23 cellular contexts compared by ENCODE assay signal in genomic region chr20:51647674-51648570, GRCh38.
"Had no signal": no experiment of that assay in that cellular context is flagged by ENCODE, and none has a peak within 500 bp of the region (broad histone marks: within the 10 kb centered on the region; RNA-seq: fewer than 3 reads in every experiment).

No MANE protein-coding gene starts in this region.

- DNase-seq: activated CD4-positive, alpha-beta memory T cell treated with anti-CD3 and anti-CD28 coated beads, Interleukin-2, amount 10 ng/mL, durations not matched to agents 7 days and 5 days; activated CD4-positive, alpha-beta T cell treated with anti-CD3 and anti-CD28 coated beads for 36 hours; activated CD4-positive, alpha-beta T cell treated with anti-CD3 and anti-CD28 coated beads, Interleukin-2, amount 50 U/mL, for 1 hour; activated CD8-positive, alpha-beta memory T cell treated with anti-CD3 and anti-CD28 coated beads, Interleukin-2, amount 50 U/mL, for 4 hours; activated gamma-delta T cell treated with Interleukin-2 at 50 U/mL for 16 hours; activated naive CD4-positive, alpha-beta T cell treated with anti-CD3 and anti-CD28 coated beads, Interleukin-2, amount 50 U/mL, for 16 hours; activated T-cell treated with anti-CD3 and anti-CD28 coated beads, Interleukin-2, amount 50 U/mL, for 72 hours; aorta; caudate nucleus; KG1; NCI-H1092; NCI-H1417; NCI-H1930; NCI-H2171 treated with DMSO at 0.1 percent for 48 hours; NCI-H226; NCI-H526 treated with DMSO at 0.1 percent for 48 hours; NCI-H82; SIG-M5; T-helper 1 cell had no signal

- H3K9me3 ChIP-seq: breast epithelium had no signal

- H3K9me3 Mint-ChIP-seq: activated CD4-positive, alpha-beta memory T cell treated with anti-CD3 and anti-CD28 coated beads, Interleukin-2, amount 10 ng/mL, durations not matched to agents 7 days and 5 days; activated T-cell treated with anti-CD3 and anti-CD28 coated beads, Interleukin-2, amount 50 U/mL, for 72 hours; activated T-helper 2 cell treated with anti-CD3 and anti-CD28 coated beads, Interferon-gamma antibody, Interleukin-2, Interleukin-4, amounts not matched to agents 10 μg/mL and 5 μg/mL and 100 μg/mL, durations not matched to agents 14 hours and 24 hours and 36 hours had no signal

- H3K4me3 Mint-ChIP-seq: activated CD4-positive, alpha-beta memory T cell treated with anti-CD3 and anti-CD28 coated beads, Interleukin-2, amount 10 ng/mL, durations not matched to agents 7 days and 5 days; activated CD4-positive, alpha-beta T cell treated with anti-CD3 and anti-CD28 coated beads for 36 hours; activated T-cell treated with anti-CD3 and anti-CD28 coated beads, Interleukin-2, amount 50 U/mL, for 72 hours had no signal

- ATAC-seq: activated CD4-positive, alpha-beta T cell treated with anti-CD3 and anti-CD28 coated beads for 36 hours; activated T-cell treated with anti-CD3 and anti-CD28 coated beads, Interleukin-2, amount 50 U/mL, for 72 hours had no signal

- H3K4me1 ChIP-seq: breast epithelium had no signal

- H3K27ac ChIP-seq: breast epithelium, SK-N-MC, VCaP had no signal

- H3K27me3 Mint-ChIP-seq: activated CD4-positive, alpha-beta T cell treated with anti-CD3 and anti-CD28 coated beads for 36 hours had no signal

- H3K4me1 Mint-ChIP-seq: activated CD4-positive, alpha-beta memory T cell treated with anti-CD3 and anti-CD28 coated beads, Interleukin-2, amount 10 ng/mL, durations not matched to agents 7 days and 5 days; activated CD4-positive, alpha-beta T cell treated with anti-CD3 and anti-CD28 coated beads for 36 hours had no signal

- H3K4me3 ChIP-seq: breast epithelium, SK-N-MC had no signal

- H3K27me3 ChIP-seq: breast epithelium had no signal

- H3K27ac Mint-ChIP-seq: activated CD4-positive, alpha-beta memory T cell treated with anti-CD3 and anti-CD28 coated beads, Interleukin-2, amount 10 ng/mL, durations not matched to agents 7 days and 5 days; activated CD4-positive, alpha-beta T cell treated with anti-CD3 and anti-CD28 coated beads for 36 hours; activated T-cell treated with anti-CD3 and anti-CD28 coated beads, Interleukin-2, amount 50 U/mL, for 72 hours; activated T-helper 2 cell treated with anti-CD3 and anti-CD28 coated beads, Interferon-gamma antibody, Interleukin-2, Interleukin-4, amounts not matched to agents 10 μg/mL and 5 μg/mL and 100 μg/mL, durations not matched to agents 14 hours and 24 hours and 36 hours had no signal

- H3K36me3 ChIP-seq: breast epithelium had no signal
